ENCODE assay signal across 20 cellular contexts in the genomic region with DNA sequence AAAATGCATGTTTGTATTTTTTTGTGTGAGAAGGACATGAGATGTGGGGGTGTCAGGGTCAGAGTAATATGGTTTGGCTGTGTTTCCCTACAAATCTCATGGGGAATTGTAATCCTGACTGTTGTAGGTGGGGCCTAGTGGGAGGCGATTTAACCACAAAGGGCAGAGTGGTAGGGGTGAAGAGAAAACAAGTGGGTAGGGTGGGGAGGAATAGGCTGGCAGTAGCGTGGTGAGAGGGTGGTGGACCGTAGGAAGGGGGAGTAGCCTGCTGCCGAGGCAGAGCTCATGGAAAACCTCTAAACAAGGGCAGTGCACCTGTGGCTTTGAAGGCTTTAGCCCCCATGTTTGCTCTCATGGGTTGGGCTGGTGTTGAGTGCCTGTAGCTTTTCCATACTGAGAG.
A peak's percentile ranks its signal among the peaks of the same experiment; 100 is the strongest.
DNase-seq lines count a peak whose midpoint lies in the region; ATAC-seq and TF ChIP-seq lines count a peak whose summit lies in the region.
"Had no signal": no experiment of that assay in that cellular context is flagged by ENCODE, and none has a peak within 500 bp of the region (broad histone marks: within the 10 kb centered on the region; RNA-seq: fewer than 3 reads in every experiment).

No MANE protein-coding gene starts in this region.

- H3K4me2 ChIP-seq in BLaER1 (peak overlapping the region; percentile 73), OCI-LY1 (ENCODE audit: low read length) (no peak overlapping the region)
- H3K4me2 ChIP-seq: GM23338 had no signal

- H3K9me3 ChIP-seq in BLaER1 (no peaks in the 10 kb centered on the region), HEK293 (ENCODE audit: control insufficient read depth, insufficient read depth, low read depth, low read length) (no peaks in the 10 kb centered on the region), OCI-LY1 (ENCODE audit: low read length) (no peaks in the 10 kb centered on the region)
- H3K9me3 ChIP-seq: Caco-2 had no signal

- no peak for TF ChIP-seq CTCF in HEK293 (tag by site-specific recombination; IDR thresholded peaks at IDR 0.05)
- TF ChIP-seq CTCF in OCI-LY1 (IDR thresholded peaks at IDR 0.05; ENCODE audit: low read length) = no peak

- H4K20me1 ChIP-seq in BLaER1 (no peaks in the 10 kb centered on the region), OCI-LY1 (ENCODE audit: insufficient read depth, low read length) (no peaks in the 10 kb centered on the region)

- CTCF ChIA-PET in HEK293 (lab: Yijun Ruan, JAX) = no interaction called here

- H3K4me1 ChIP-seq in BLaER1 (peaks cover 17% of the 10 kb centered on the region), HEK293 (ENCODE audit: control insufficient read depth, insufficient read depth, low read length) (no peaks in the 10 kb centered on the region), OCI-LY1 (ENCODE audit: insufficient read depth, low read length, severe bottlenecking) (peaks cover 23% of the 10 kb centered on the region)
- H3K4me1 ChIP-seq: Caco-2 had no signal

- DNase-seq in myocyte (ENCODE audit: low read depth) = peak; percentile 8
- DNase-seq in cortex of kidney (lab: John Stamatoyannopoulos, UW) = no peak
- no peak for DNase-seq in activated effector memory CD4-positive, alpha-beta T cell treated with Interleukin-2 at 50 U/mL for 16 hours
- no peak for DNase-seq in kidney glomerular epithelial cell (lab: John Stamatoyannopoulos, UW)
- DNase-seq: C1 segment of cervical spinal cord; Caco-2; CD8-positive, alpha-beta T cell; DMS153; EL; GDM1; H9; HFFc6 had no signal

- no peak for ATAC-seq in GM21619 (IDR thresholded peaks at IDR 0.05; ENCODE audit: unreplicated experiment)
- ATAC-seq: CD8-positive, alpha-beta T cell; GM12878; GM23338; HCT116 had no signal

- H3K27ac ChIP-seq in BLaER1 (peak overlapping the region; percentile 52; the same call in 1 of the 2 replicates), HEK293 (ENCODE audit: extremely low read depth, low read depth, low read length) (no peak overlapping the region), OCI-LY1 (ENCODE audit: low read depth, low read length, poor library complexity, severe bottlenecking) (peak overlapping the region; percentile 62)
- H3K27ac ChIP-seq: 22Rv1 had no signal

- H3K9me2 ChIP-seq in OCI-LY1 (ENCODE audit: low read depth, low read length) = no peaks in the 10 kb centered on the region

- POLR2A ChIA-PET in HEK293 (lab: Yijun Ruan, JAX) = no interaction called here

- no peaks in the 10 kb centered on the region for H3K36me3 ChIP-seq in BLaER1
- H3K36me3 ChIP-seq in HEK293 (ENCODE audit: control insufficient read depth in 2 of 2, insufficient read depth in 1 of 2, low read length in 2 of 2) = no peaks in the 10 kb centered on the region
- no peaks in the 10 kb centered on the region for H3K36me3 ChIP-seq in OCI-LY1 (ENCODE audit: insufficient read depth, low read length)

- H3F3A ChIP-seq in OCI-LY1 (ENCODE audit: insufficient read depth, low read length) = no peaks in the 10 kb centered on the region

- H3K4me3 ChIP-seq in BLaER1 = no peak overlapping the region
- H3K4me3 ChIP-seq in HEK293 (ENCODE audit: low read depth, low read length) = no peak overlapping the region
- H3K4me3 ChIP-seq in OCI-LY1 (ENCODE audit: low read depth, low read length, poor library complexity, severe bottlenecking) = no peak overlapping the region
- H3K4me3 ChIP-seq: GM12878, GM23338 had no signal

- H3K9ac ChIP-seq in BLaER1 (no peak overlapping the region), OCI-LY1 (ENCODE audit: low read length) (no peak overlapping the region)

- H2AFZ ChIP-seq in OCI-LY1 (ENCODE audit: low read length) = no peak overlapping the region
- H2AFZ ChIP-seq: GM23338 had no signal

- H3K27me3 ChIP-seq in BLaER1 (no peaks in the 10 kb centered on the region), OCI-LY1 (ENCODE audit: insufficient read depth, low read length) (no peaks in the 10 kb centered on the region)

- H3K79me2 ChIP-seq in OCI-LY1 (ENCODE audit: insufficient read depth, low read length) = no peaks in the 10 kb centered on the region

TF ChIP-seq in HEK293, 187 proteins besides CTCF, POLR2A, EP300 and RAD21:
- TF ChIP-seq ZFHX2 (tag by site-specific recombination; conservative IDR thresholded peaks at IDR 0.05) = peak; percentile 70
- TF ChIP-seq ZNF248 (tag by site-specific recombination; IDR thresholded peaks at IDR 0.05) = no peak
- no peak for TF ChIP-seq ZNF341 (tag by site-specific recombination; IDR thresholded peaks at IDR 0.05; ENCODE audit: low read depth)
- peak; percentile 73 for TF ChIP-seq EGR2 (tag by site-specific recombination; IDR thresholded peaks at IDR 0.05; ENCODE audit: low read depth)
